In the genomic region with DNA sequence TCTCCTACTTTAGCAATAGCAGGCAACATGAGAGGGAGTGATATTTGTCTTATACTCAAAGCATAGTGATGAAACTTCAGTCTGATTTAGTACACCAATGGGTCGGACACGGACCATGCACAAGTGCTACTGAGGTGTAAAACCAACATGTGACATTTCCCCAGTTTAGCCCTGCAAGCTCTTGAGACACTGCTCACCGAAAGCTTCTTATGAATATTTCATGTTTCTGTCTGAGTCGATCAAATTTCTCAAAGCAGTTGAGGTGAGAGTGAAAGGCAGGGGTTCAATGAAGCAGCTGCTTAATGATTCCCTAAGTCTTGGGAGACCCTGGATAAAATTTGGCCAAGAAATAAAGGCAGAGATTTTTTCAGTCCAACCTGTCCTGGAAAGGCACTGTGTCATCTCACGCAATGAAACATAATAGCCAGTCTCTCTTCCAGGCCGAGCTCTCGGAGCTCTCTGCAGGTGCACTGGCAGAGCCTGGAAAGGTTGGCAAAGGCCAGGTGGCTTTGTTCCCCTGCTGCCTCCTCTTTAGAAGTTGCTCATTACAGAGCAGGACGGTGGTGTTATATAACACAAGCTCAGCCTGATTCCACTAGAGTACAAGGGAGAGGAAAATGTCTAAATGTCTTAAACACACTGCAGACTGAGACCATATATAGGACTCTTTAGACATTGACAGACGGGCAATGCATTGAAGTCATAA, we compare ENCODE assay signal across 8 cellular contexts. TPM values are rescaled to one million over a fixed set of nuclear protein-coding genes. Genes with fewer than 3 reads are reported as not detected.
DNase-seq lines count a peak whose midpoint lies in the region; ATAC-seq and TF ChIP-seq lines count a peak whose summit lies in the region.

No MANE protein-coding gene starts in this region.

- DNase-seq in COLO668 (lab: John Stamatoyannopoulos, UW; ENCODE audit: unreplicated experiment) (peak; percentile 78), NCI-H2196 (lab: John Stamatoyannopoulos, UW; ENCODE audit: unreplicated experiment) (peak; percentile 69), osteocyte (ENCODE audit: extremely low spot score, unreplicated experiment) (no peak), left lobe of liver (ENCODE audit: low spot score) (no peak)
- DNase-seq in NK-92 treated with Interleukin-12 subunit alpha and Interleukin-12 subunit beta, amount 100 ng/mL, for 24 hours (lab: John Stamatoyannopoulos, UW) = no peak
- DNase-seq in activated CD4-positive, alpha-beta T cell treated with anti-CD3 and anti-CD28 coated beads for 48 hours = no peak

- H3K4me1 Mint-ChIP-seq in osteocyte (ENCODE audit: unreplicated experiment) = peaks cover 40% of the 10 kb centered on the region

- H3K27me3 Mint-ChIP-seq in osteocyte (ENCODE audit: unreplicated experiment) = no peaks in the 10 kb centered on the region

- ATAC-seq in GM19324 (IDR thresholded peaks at IDR 0.05; ENCODE audit: low FRiP score, unreplicated experiment) = peak; percentile 90
- ATAC-seq in HG03025 (IDR thresholded peaks at IDR 0.05; ENCODE audit: low FRiP score, unreplicated experiment) = peak; percentile 95
- ATAC-seq in left lobe of liver = no peak

- H3K4me3 Mint-ChIP-seq in osteocyte (ENCODE audit: unreplicated experiment) = no peak overlapping the region

- H3K36me3 Mint-ChIP-seq in osteocyte (ENCODE audit: unreplicated experiment) = no peaks in the 10 kb centered on the region

- peaks cover 3% of the 10 kb centered on the region for H3K9me3 Mint-ChIP-seq in osteocyte (ENCODE audit: unreplicated experiment)

- TF ChIP-seq CTCF in osteocyte (IDR thresholded peaks at IDR 0.05) = no peak

- no peak overlapping the region for H3K27ac Mint-ChIP-seq in osteocyte (ENCODE audit: unreplicated experiment)

RNA-seq across cellular contexts. Expression of a gene that starts 33.9 kb away (rescaled TPM):
- 74.5 and 86.5 TPM in 2 replicates for total RNA-seq in osteocyte
- total RNA-seq in left lobe of liver = 18.7 TPM

RNA-seq across cellular contexts. Expression of a gene that starts 50.5 kb away (rescaled TPM):
- total RNA-seq in osteocyte = 128 and 138 TPM in 2 replicates
- total RNA-seq in left lobe of liver = 14.2 TPM

Comparison
In these comparisons a context has a peak if more than half of its experiments do, and no peak if none do; other contexts are left out.
1. DNase-seq: peak in COLO668 (single experiment) and NCI-H2196 (single experiment); none in NK-92 treated with Interleukin-12 subunit alpha and Interleukin-12 subunit beta, amount 100 ng/mL, for 24 hours (single experiment), osteocyte (single experiment), left lobe of liver (single experiment) and activated CD4-positive, alpha-beta T cell treated with anti-CD3 and anti-CD28 coated beads for 48 hours (single experiment).